7 cellular contexts compared by ENCODE assay signal in genomic region chr16:67277999-67278772, GRCh38. TPM values are rescaled to one million over a fixed set of nuclear protein-coding genes. Genes with fewer than 3 reads are reported as not detected.
DNase-seq lines count a peak whose midpoint lies in the region; ATAC-seq, FAIRE-seq and TF ChIP-seq lines count a peak whose summit lies in the region.

No MANE protein-coding gene starts in this region.

- H3K4me1 ChIP-seq in pancreas: peaks cover 0 to 3% (median 0%) of the 10 kb centered on the region in 3 donors

- H3K27me3 ChIP-seq in pancreas: no peaks in the 10 kb centered on the region

- TF ChIP-seq CTCF in pancreas (IDR thresholded peaks at IDR 0.05): no peak

- intact Hi-C loops in pancreas (cut with DNase I): no loop called here

- WGBS in pancreas, 2 donors: 70 to 72% methylated on average over 13 of the region's 13 CpGs

- H3K4me3 ChIP-seq in pancreas: peak overlapping the region; percentile 43 to 85 (median 64)

- FAIRE-seq in RCC 7860 (lab: Jason Lieb, UNC) (peak; percentile 24), pancreas (lab: Jason Lieb, UNC) (no peak)

- H3K36me3 ChIP-seq in pancreas: no peaks in the 10 kb centered on the region

- ATAC-seq in GM21737 (IDR thresholded peaks at IDR 0.05; ENCODE audit: unreplicated experiment) (peak; percentile 10), esophagus mucosa (peak; percentile 2), pancreas (peak in 3 of 4 donors; percentile 9 to 36 (median 17)), GM19324 (IDR thresholded peaks at IDR 0.05; ENCODE audit: low FRiP score, unreplicated experiment) (no peak)

- no peaks in the 10 kb centered on the region for H3K9me3 ChIP-seq in pancreas

- peak overlapping the region in 1 of 4 donors; percentile 27 for H3K27ac ChIP-seq in pancreas

- peak; percentile 72 for DNase-seq in RCC 7860 (ENCODE audit: low spot score)
- no peak for DNase-seq in pancreas
- no peak for DNase-seq in NCI-H1105 treated with DMSO at 0.1 percent for 48 hours (lab: John Stamatoyannopoulos, UW)
- no peak for DNase-seq in activated effector memory CD4-positive, alpha-beta T cell treated with anti-CD3 and anti-CD28 coated beads, Interleukin-2, amount 50 U/mL, for 16 hours

RNA-seq across cellular contexts. Expression of gene PLEKHG4, which starts 1.1 kb away (rescaled TPM):
- 4.9 TPM for total RNA-seq in esophagus mucosa
- total RNA-seq in pancreas: 1 to 10 TPM; 3.5 to 8.1 (median 5.2) TPM
- 10 to 100 TPM; 17.2 to 28.5 TPM for polyA plus RNA-seq in pancreas

RNA-seq across cellular contexts. Expression of gene SLC9A5, which starts 29.4 kb away (rescaled TPM):
- total RNA-seq in esophagus mucosa (0.08 TPM), pancreas (under 1 TPM; 0.22 to 0.69 (median 0.48) TPM)
- 1 to 10 TPM; 1.3 to 1.5 TPM for polyA plus RNA-seq in pancreas

RNA-seq across cellular contexts. Expression of gene FHOD1, which starts 30.9 kb away (rescaled TPM):
- 7.4 TPM for total RNA-seq in esophagus mucosa
- total RNA-seq in pancreas: 10 to 100 TPM in 2 of 6 donors, 1 to 10 TPM in 4; 7.8 to 20.8 (median 8.8) TPM
- polyA plus RNA-seq in pancreas: 10 to 100 TPM; 34.0 to 41.2 TPM

RNA-seq across cellular contexts. Expression of gene KCTD19, which starts 48.4 kb away (rescaled TPM):
- total RNA-seq in esophagus mucosa (not detected), pancreas (under 1 TPM in 4 of 6 donors, not detected in 2; 0.09 to 0.56 (median 0.36) TPM)
- under 1 TPM; 0.42 to 0.70 TPM for polyA plus RNA-seq in pancreas

RNA-seq across cellular contexts. Expression of gene LRRC36, which starts 48.4 kb away (rescaled TPM):
- not detected for total RNA-seq in esophagus mucosa
- 1 to 10 TPM; 1.3 to 2.7 (median 2.1) TPM for total RNA-seq in pancreas
- 10 to 100 TPM in 1 of 2 donors, 1 to 10 TPM in 1; 4.2 to 16.4 TPM for polyA plus RNA-seq in pancreas
